1 cellular context compared by ENCODE assay signal in genomic region chr12:77031745-77032144, GRCh38.
A peak's percentile ranks its signal among the peaks of the same experiment; 100 is the strongest.
TF ChIP-seq lines count a peak whose summit lies in the region.

No MANE protein-coding gene starts in this region.

TF ChIP-seq in IMR-90, 13 proteins besides CTCF, POLR2A, EP300 and RAD21 (continued from another document):
- TF ChIP-seq BHLHE40 (IDR thresholded peaks at IDR 0.05; ENCODE audit: low read depth, low read length): no peak; the same call in 1 of the 2 replicates
- TF ChIP-seq CEBPB (IDR thresholded peaks at IDR 0.05; ENCODE audit: low read depth, low read length): peak; percentile 76
